ENCODE assay signal across 8 cellular contexts in genomic region chr19:42129399-42130253, GRCh38. TPM values are rescaled to one million over a fixed set of nuclear protein-coding genes. Genes with fewer than 3 reads are reported as not detected.
DNase-seq lines count a peak whose midpoint lies in the region; FAIRE-seq and TF ChIP-seq lines count a peak whose summit lies in the region.
"Had no signal": no experiment of that assay in that cellular context is flagged by ENCODE, and none has a peak within 500 bp of the region (broad histone marks: within the 10 kb centered on the region; RNA-seq: fewer than 3 reads in every experiment).

No MANE protein-coding gene starts in this region.

- peaks cover 5 to 76% (median 13%) of the 10 kb centered on the region in 3 donors for H3K27me3 ChIP-seq in stomach
- peaks cover 6 to 49% (median 7%) of the 10 kb centered on the region in 4 donors for H3K27me3 ChIP-seq in esophagus squamous epithelium

- H3K9me3 ChIP-seq in stomach (no peaks in the 10 kb centered on the region), esophagus squamous epithelium (no peaks in the 10 kb centered on the region)

- TF ChIP-seq POLR2A in stomach (IDR thresholded peaks at IDR 0.05) (no peak), esophagus squamous epithelium (IDR thresholded peaks at IDR 0.05) (peak in 1 of 4 donors; percentile 17)

- H3K27ac ChIP-seq in stomach (peak overlapping the region in 1 of 5 donors; percentile 36), esophagus squamous epithelium (peak overlapping the region in 2 of 4 donors; percentile 13 to 70)
- H3K27ac ChIP-seq: VCaP had no signal

- TF ChIP-seq CTCF in HFF-Myc (IDR thresholded peaks at IDR 0.05; ENCODE audit: low read depth, low read length, missing control alignments): no peak
- TF ChIP-seq CTCF in stomach (IDR thresholded peaks at IDR 0.05): no peak
- no peak for TF ChIP-seq CTCF in esophagus squamous epithelium (IDR thresholded peaks at IDR 0.05)

- FAIRE-seq in GM18507 (lab: Jason Lieb, UNC): peak; percentile 100

- intact Hi-C loops in stomach (cut with DNase I; ENCODE audit: low total_unique reads): loop anchor here (5.0 to 10.0 kb wide), 2 partner anchors 53 to 195 kb away; partner anchors contain the start of gene MEGF8
- intact Hi-C loops in esophagus squamous epithelium (cut with DNase I): loop anchor here (5.0 to 10.0 kb wide), 3 partner anchors 48 to 195 kb away; partner anchors contain the start of gene MEGF8

- DNase-seq in GM18507 (ENCODE audit: extremely low spot score, insufficient read length, low read depth): peak; percentile 66
- DNase-seq in HFF-Myc (ENCODE audit: extremely low read depth, low read depth): peak; percentile 71
- DNase-seq in NOMO-1 (lab: John Stamatoyannopoulos, UW; ENCODE audit: unreplicated experiment in 2 of 2): peak; percentile 87 to 93
- DNase-seq in fibroblast of peridontal ligament (ENCODE audit: extremely low read depth): peak; percentile 65
- peak; percentile 29 for DNase-seq in stomach
- no peak for DNase-seq in esophagus squamous epithelium (lab: John Stamatoyannopoulos, UW)
- no peak for DNase-seq in NCI-H1092 treated with DMSO at 0.1 percent for 48 hours (lab: John Stamatoyannopoulos, UW)

- TF ChIP-seq EP300 in stomach (IDR thresholded peaks at IDR 0.05): no peak

- H3K4me3 ChIP-seq in HFF-Myc (replicated peaks; ENCODE audit: low read depth, low read length) (peak overlapping the region; percentile 56), stomach (peak overlapping the region in 2 of 4 donors; percentile 2 to 43), esophagus squamous epithelium (peak overlapping the region in 1 of 4 donors; percentile 8)

- peaks cover 16 to 20% (median 17%) of the 10 kb centered on the region in 4 donors for H3K4me1 ChIP-seq in stomach
- peaks cover 9 to 39% (median 27%) of the 10 kb centered on the region in 3 donors for H3K4me1 ChIP-seq in esophagus squamous epithelium

- 39 to 55% (median 50%) methylated on average over 18 to 20 of the region's 20 CpGs for WGBS in stomach, 5 donors
- WGBS in esophagus squamous epithelium, 2 donors: 24 to 30% methylated on average over 16 to 17 of the region's 20 CpGs

- H3K36me3 ChIP-seq in stomach: no peaks in the 10 kb centered on the region
- no peaks in the 10 kb centered on the region for H3K36me3 ChIP-seq in esophagus squamous epithelium

RNA-seq across cellular contexts. Expression of gene POU2F2, which starts 2.6 kb away (rescaled TPM):
- total RNA-seq in stomach: 10 to 100 TPM in 2 of 5 donors, 1 to 10 TPM in 1, under 1 TPM in 2; 0.89 to 23.3 (median 3.9) TPM
- polyA plus RNA-seq in stomach: 1 to 10 TPM in 2 of 3 donors, under 1 TPM in 1; 0.68 to 2.7 (median 1.8) TPM
- under 1 TPM in 3 of 4 donors, not detected in 1; 0.18 to 0.67 (median 0.57) TPM for total RNA-seq in esophagus squamous epithelium

RNA-seq across cellular contexts. Expression of gene ZNF574, which starts 53.7 kb away (rescaled TPM):
- total RNA-seq in stomach (10 to 100 TPM in 2 of 5 donors, 1 to 10 TPM in 3; 4.6 to 17.0 (median 8.8) TPM), esophagus squamous epithelium (10 to 100 TPM; 13.2 to 24.3 (median 16.2) TPM)
- 1 to 10 TPM; 5.5 to 5.7 (median 5.5) TPM for polyA plus RNA-seq in stomach

RNA-seq across cellular contexts. Expression of gene GRIK5, which starts 59.6 kb away (rescaled TPM):
- total RNA-seq in stomach (10 to 100 TPM in 2 of 5 donors, 1 to 10 TPM in 3; 2.2 to 74.1 (median 8.3) TPM), esophagus squamous epithelium (1 to 10 TPM in 1 of 4 donors, under 1 TPM in 3; 0.08 to 1.1 (median 0.37) TPM)
- polyA plus RNA-seq in stomach: 1 to 10 TPM in 2 of 3 donors, under 1 TPM in 1; 0.92 to 3.1 (median 1.1) TPM

Comparison
In these comparisons a context has a peak if more than half of its experiments do, and no peak if none do; other contexts are left out.
1. DNase-seq: peak in GM18507 (single experiment), HFF-Myc (single experiment), NOMO-1 (2 of 2), fibroblast of peridontal ligament (single experiment) and stomach (single experiment); none in esophagus squamous epithelium (single experiment) and NCI-H1092 treated with DMSO at 0.1 percent for 48 hours (single experiment).